1 cellular context compared by ENCODE assay signal in genomic region chr6:10725046-10725445, GRCh38.
TF ChIP-seq lines count a peak whose summit lies in the region.

No MANE protein-coding gene starts in this region.

TF ChIP-seq in K562, 482 proteins besides CTCF, POLR2A, EP300 and RAD21 (continued from another document):
- TF ChIP-seq MITF (IDR thresholded peaks at IDR 0.05) (no peak), PHF20 (IDR thresholded peaks at IDR 0.05; ENCODE audit: partially characterized antibody) (no peak), NFIC (IDR thresholded peaks at IDR 0.05) (peak; percentile 75), NR4A1 (CRISPR knock-in tag; IDR thresholded peaks at IDR 0.05) (0 out of 2 replicates have a peak, but pooled peaks have one; percentile 17), NR4A1 (tag; IDR thresholded peaks at IDR 0.05) (no peak), ZBTB11 (CRISPR knock-in tag; IDR thresholded peaks at IDR 0.05) (0 out of 6 replicates have a peak, but pooled peaks of 1 of the 3 experiments have one; percentile 30), ZMIZ1 (IDR thresholded peaks at IDR 0.05; ENCODE audit: low read depth in 2 of 2, low read length in 2 of 2) (peak in 1 of 2 experiments; percentile 49; a peak in 1 of 4 replicates), ARID1B (IDR thresholded peaks at IDR 0.05) (peak; percentile 83), TAL1 (IDR thresholded peaks at IDR 0.05) (peak; percentile 75; the same call in 1 of the 2 replicates), SAP30 (IDR thresholded peaks at IDR 0.05; ENCODE audit: borderline replicate concordance, insufficient read depth, low read depth, low read length, poor library complexity, severe bottlenecking) (no peak), CXXC5 (CRISPR knock-in tag; IDR thresholded peaks at IDR 0.05) (0 out of 2 replicates have a peak, but pooled peaks have one; percentile 33), CBFA2T2 (conservative IDR thresholded peaks at IDR 0.05) (peak; percentile 92), ZBTB1 (CRISPR knock-in tag; IDR thresholded peaks at IDR 0.05; ENCODE audit: borderline replicate concordance, low read depth) (no peak), KDM1A (IDR thresholded peaks at IDR 0.05) (peak; percentile 62 to 66; a peak in 3 of 4 replicates), ZNF398 (CRISPR knock-in tag; IDR thresholded peaks at IDR 0.05) (no peak), ZBTB34 (CRISPR knock-in tag; IDR thresholded peaks at IDR 0.05) (no peak), TRIM24 (IDR thresholded peaks at IDR 0.05) (peak; percentile 40 to 72; a peak in 2 of 4 replicates), HDAC2 (IDR thresholded peaks at IDR 0.05) (0 out of 2 replicates have a peak, but pooled peaks have one; percentile 33), DPF2 (IDR thresholded peaks at IDR 0.05) (peak; percentile 57), CHD4 (IDR thresholded peaks at IDR 0.05; ENCODE audit: insufficient read depth, insufficient replicate concordance, low read depth, low read length, poor library complexity, severe bottlenecking) (no peak), LARP7 (IDR thresholded peaks at IDR 0.05) (no peak), ZNF282 (CRISPR knock-in tag; IDR thresholded peaks at IDR 0.05) (no peak), GATA2 (CRISPR knock-in tag; IDR thresholded peaks at IDR 0.05) (peak; percentile 34; the same call in 1 of the 2 replicates), FOXP1 (CRISPR knock-in tag; IDR thresholded peaks at IDR 0.05) (no peak), CREB1 (IDR thresholded peaks at IDR 0.05) (peak; percentile 66; the same call in 1 of the 2 replicates), CREB1 (CRISPR knock-in tag; IDR thresholded peaks at IDR 0.05) (no peak), MNT (conservative IDR thresholded peaks at IDR 0.05) (no peak), RBBP5 (IDR thresholded peaks at IDR 0.05; ENCODE audit: borderline replicate concordance, insufficient read depth, low read length, poor library complexity, severe bottlenecking) (peak; percentile 50), GATAD2A (IDR thresholded peaks at IDR 0.05) (no peak), GMEB1 (CRISPR knock-in tag; IDR thresholded peaks at IDR 0.05) (no peak)
